In genomic region chr20:33993800-33994623, GRCh38 we compare ENCODE assay signal across 8 cellular contexts. TPM values are rescaled to one million over a fixed set of nuclear protein-coding genes. Genes with fewer than 3 reads are reported as not detected.
DNase-seq lines count a peak whose midpoint lies in the region; ATAC-seq and TF ChIP-seq lines count a peak whose summit lies in the region.

TSS of gene RALY (plus strand) at chr20:33993911. CDS start at chr20:34072075, 78,164 bp downstream.

- DNase-seq in ELR (ENCODE audit: low read depth), result peak; percentile 88
- peak; percentile 61 for DNase-seq in H4 (ENCODE audit: low spot score)
- DNase-seq in LoVo (ENCODE audit: low spot score), result peak; percentile 70
- DNase-seq in SK-MEL-5 (ENCODE audit: low read depth, low spot score), result peak; percentile 80
- peak; percentile 82 for DNase-seq in activated naive CD4-positive, alpha-beta T cell treated with Interleukin-2 at 50 U/mL for 16 hours
- peak; percentile 86 for DNase-seq in germinal center (ENCODE audit: low spot score)
- DNase-seq in omental fat pad (ENCODE audit: low spot score), result peak; percentile 49

- in situ Hi-C loops in SK-MEL-5 (cut with HindIII; ENCODE audit: low pct_unique_long_range_greater_than_20kb, low sequenced_read_pairs), result no loop called here

- no peak for TF ChIP-seq CTCF in omental fat pad (IDR thresholded peaks at IDR 0.05)

- ATAC-seq in omental fat pad (ENCODE audit: low FRiP score), result peak; percentile 63

- H3K27ac ChIP-seq in temporal lobe (ENCODE audit: low read depth, low read length), result peak within 1 kb of the TSS; percentile 92

RNA-seq across cellular contexts. Expression of gene RALY, which starts in this region (rescaled TPM):
- total RNA-seq in H4 (2014; rRNA removed; shearing (Covaris generic)), result 77.6 and 92.6 TPM in 2 replicates
- total RNA-seq in SK-MEL-5 (2014; rRNA removed; shearing (Covaris generic)), result 151 TPM in 2 replicates
- 307 and 315 TPM in 2 replicates for polyA plus RNA-seq in SK-MEL-5 (2015; cell fraction: cytosol; rRNA removed)
- polyA plus RNA-seq in SK-MEL-5 (2015; cell fraction: nucleus; rRNA removed), result 64.1 and 66.7 TPM in 2 replicates
- total RNA-seq in omental fat pad (10 to 100 TPM; 66.4 to 95.4 (median 80.5) TPM), temporal lobe (61.0 TPM)

Comparison
In these comparisons a context has a peak if more than half of its experiments do, and no peak if none do; other contexts are left out.
1. Peak in every context shown above with its lines: DNase-seq, ATAC-seq and H3K27ac ChIP-seq.